10 cellular contexts compared by ENCODE assay signal in the genomic region with DNA sequence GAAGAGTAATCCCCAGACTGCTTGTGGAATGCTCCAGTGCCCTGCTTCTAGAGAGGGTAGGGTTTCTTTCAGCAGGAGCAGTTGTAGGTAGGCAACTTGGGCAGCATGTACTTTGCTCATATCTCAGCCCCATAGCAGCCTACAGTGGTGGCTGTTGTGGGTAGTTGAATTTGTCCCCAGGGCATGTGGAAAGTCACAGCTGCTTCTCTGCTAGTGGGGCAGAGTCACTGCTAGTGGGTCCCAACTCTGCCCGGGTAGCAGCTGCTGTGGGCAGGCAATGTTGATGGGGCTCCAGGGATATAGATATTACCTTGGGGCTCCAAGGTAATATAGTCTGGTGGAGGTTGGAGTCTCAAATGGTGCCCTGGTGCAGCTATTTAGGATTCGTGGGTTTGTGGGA.
"Had no signal": no experiment of that assay in that cellular context is flagged by ENCODE, and none has a peak within 500 bp of the region (broad histone marks: within the 10 kb centered on the region; RNA-seq: fewer than 3 reads in every experiment).

No MANE protein-coding gene starts in this region.

- H3K4me3 ChIP-seq: K562 had no signal

- H3K27ac ChIP-seq: HL-60, KMS-11 had no signal

- ATAC-seq: K562 had no signal

- H3K4me3 Mint-ChIP-seq: IgD-negative memory B cell had no signal

- FAIRE-seq: HepG2, HTR-8/SVneo, K562 had no signal

- H3K27ac Mint-ChIP-seq: IgD-negative memory B cell had no signal

- H3K9ac ChIP-seq: KMS-11 had no signal

- H3K4me2 ChIP-seq: KMS-11 had no signal

- H3K27me3 Mint-ChIP-seq: IgD-negative memory B cell had no signal

- DNase-seq: IMR-90, Karpas-422, KBM-7, KG1 had no signal

- H3K4me1 Mint-ChIP-seq: IgD-negative memory B cell had no signal
